Comparison of ENCODE assay signal across 8 cellular contexts in the genomic region with DNA sequence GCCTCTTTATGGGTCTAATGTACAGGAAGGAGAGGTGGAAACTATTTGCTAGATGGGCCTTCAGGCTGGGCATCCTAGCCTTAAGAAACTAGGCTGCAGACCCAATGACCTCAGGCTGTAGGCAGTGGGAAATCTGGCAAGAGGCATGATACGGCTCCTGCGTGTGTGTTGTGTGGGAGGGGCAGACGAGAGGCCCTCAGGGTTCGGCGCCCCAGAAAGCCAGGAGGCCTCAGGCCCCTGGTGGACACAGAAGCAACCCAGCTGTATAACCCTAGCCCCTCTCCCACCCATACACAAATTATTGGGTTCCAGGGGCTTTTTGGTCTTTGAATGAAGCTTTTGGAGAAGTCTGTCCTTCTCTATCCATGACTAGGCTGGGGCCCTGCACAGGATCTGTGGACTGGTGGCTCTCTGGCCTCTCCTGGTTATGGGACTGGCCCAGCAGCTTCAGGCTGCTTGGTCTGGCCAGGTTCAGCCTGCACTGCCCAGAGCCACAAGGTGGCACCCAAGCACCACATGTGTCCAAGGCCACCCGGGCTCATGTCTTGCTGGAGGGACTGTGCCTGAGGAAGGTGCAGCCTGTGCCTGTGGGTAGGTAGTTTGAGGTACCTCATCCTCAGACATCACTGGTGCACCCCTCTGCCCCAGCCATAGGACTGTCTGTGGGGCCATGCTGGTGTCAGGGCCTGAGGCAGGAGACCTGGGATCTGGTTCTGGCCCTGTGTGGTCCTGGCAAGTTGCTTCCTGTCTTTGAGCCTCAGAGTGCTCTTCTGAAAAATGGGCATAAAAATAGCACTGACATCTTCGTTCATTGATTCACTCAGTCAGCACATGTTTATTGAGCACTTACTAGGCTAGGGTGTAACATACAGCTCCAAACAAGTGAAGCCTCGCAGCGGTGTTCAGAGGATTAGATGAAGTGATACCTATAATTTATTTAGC.
DNase-seq lines count a peak whose midpoint lies in the region; ATAC-seq and TF ChIP-seq lines count a peak whose summit lies in the region.

No MANE protein-coding gene starts in this region.

- intact Hi-C loops in gastrocnemius medialis (cut with DNase I; ENCODE audit: low total_unique reads), result no loop called here

- in situ Hi-C loops in gastrocnemius medialis (cut with MboI; ENCODE audit: low sequenced_read_pairs in 4 of 4), result loop anchor here in 2 of 4 donors (5.0 kb wide), 1 partner anchor 310 kb away; no protein-coding TSS in a partner anchor

- H3K36me3 ChIP-seq in BE2C, result no peaks in the 10 kb centered on the region
- H3K36me3 ChIP-seq in cardiac muscle cell, result no peaks in the 10 kb centered on the region
- H3K36me3 ChIP-seq in gastrocnemius medialis, result no peaks in the 10 kb centered on the region

- H3K27me3 ChIP-seq in BE2C (no peaks in the 10 kb centered on the region), cardiac muscle cell (no peaks in the 10 kb centered on the region), gastrocnemius medialis (no peaks in the 10 kb centered on the region)

- TF ChIP-seq CTCF in BE2C (IDR thresholded peaks at IDR 0.05; ENCODE audit: low read depth, low read length), result peak; percentile 66
- TF ChIP-seq CTCF in cardiac muscle cell (IDR thresholded peaks at IDR 0.05; ENCODE audit: low read depth, low read length), result peak; percentile 71
- TF ChIP-seq CTCF in gastrocnemius medialis (IDR thresholded peaks at IDR 0.05 in 4 of 5, conservative IDR thresholded peaks at IDR 0.05 in 1 of 5), result peak in 4 of 5 experiments; percentile 11 to 46 (median 28)

- DNase-seq in BE2C (peak; percentile 64), NCI-H345 (lab: John Stamatoyannopoulos, UW) (peak; percentile 39), cardiac muscle cell (ENCODE audit: low read depth in 1 of 2, low spot score in 1 of 2) (peak; percentile 64 to 69), gastrocnemius medialis (no peak), kidney glomerular epithelial cell (lab: John Stamatoyannopoulos, UW) (no peak)
- DNase-seq in activated T-cell treated with anti-CD3 and anti-CD28 coated beads, Interleukin-2, amount 50 U/mL, for 48 hours, result peak; percentile 60 to 64

- H3K9me3 ChIP-seq in BE2C (no peaks in the 10 kb centered on the region), cardiac muscle cell (ENCODE audit: low read depth) (no peaks in the 10 kb centered on the region), gastrocnemius medialis (no peaks in the 10 kb centered on the region)

- H3K27ac ChIP-seq in cardiac muscle cell (no peak overlapping the region), gastrocnemius medialis (no peak overlapping the region)

- peak; percentile 79 for ATAC-seq in GM18498 (IDR thresholded peaks at IDR 0.05; ENCODE audit: unreplicated experiment)
- ATAC-seq in HG02885 (IDR thresholded peaks at IDR 0.05; ENCODE audit: poor library complexity, unreplicated experiment), result peak; percentile 89
- peak in 1 of 2 donors; percentile 51 for ATAC-seq in gastrocnemius medialis

- H3K4me3 ChIP-seq in BE2C (ENCODE audit: low read depth, low read length) (no peak overlapping the region), cardiac muscle cell (no peak overlapping the region), gastrocnemius medialis (no peak overlapping the region)

- no peaks in the 10 kb centered on the region for H3K4me1 ChIP-seq in BE2C
- H3K4me1 ChIP-seq in cardiac muscle cell (ENCODE audit: low read depth), result peaks cover 7% of the 10 kb centered on the region
- no peaks in the 10 kb centered on the region for H3K4me1 ChIP-seq in gastrocnemius medialis

- no peak for TF ChIP-seq POLR2A in gastrocnemius medialis (IDR thresholded peaks at IDR 0.05)

Comparison
In these comparisons a context has a peak if more than half of its experiments do, and no peak if none do; other contexts are left out.
1. DNase-seq: peak in BE2C (single experiment), NCI-H345 (single experiment), activated T-cell treated with anti-CD3 and anti-CD28 coated beads, Interleukin-2, amount 50 U/mL, for 48 hours (2 of 2) and cardiac muscle cell (2 of 2); none in gastrocnemius medialis (0 of 2) and kidney glomerular epithelial cell (single experiment).
2. Peak in every context shown above with its lines, with median percentiles within 50 percentile points of each other: CTCF ChIP-seq.